ENCODE assay signal across 8 cellular contexts in the genomic region with DNA sequence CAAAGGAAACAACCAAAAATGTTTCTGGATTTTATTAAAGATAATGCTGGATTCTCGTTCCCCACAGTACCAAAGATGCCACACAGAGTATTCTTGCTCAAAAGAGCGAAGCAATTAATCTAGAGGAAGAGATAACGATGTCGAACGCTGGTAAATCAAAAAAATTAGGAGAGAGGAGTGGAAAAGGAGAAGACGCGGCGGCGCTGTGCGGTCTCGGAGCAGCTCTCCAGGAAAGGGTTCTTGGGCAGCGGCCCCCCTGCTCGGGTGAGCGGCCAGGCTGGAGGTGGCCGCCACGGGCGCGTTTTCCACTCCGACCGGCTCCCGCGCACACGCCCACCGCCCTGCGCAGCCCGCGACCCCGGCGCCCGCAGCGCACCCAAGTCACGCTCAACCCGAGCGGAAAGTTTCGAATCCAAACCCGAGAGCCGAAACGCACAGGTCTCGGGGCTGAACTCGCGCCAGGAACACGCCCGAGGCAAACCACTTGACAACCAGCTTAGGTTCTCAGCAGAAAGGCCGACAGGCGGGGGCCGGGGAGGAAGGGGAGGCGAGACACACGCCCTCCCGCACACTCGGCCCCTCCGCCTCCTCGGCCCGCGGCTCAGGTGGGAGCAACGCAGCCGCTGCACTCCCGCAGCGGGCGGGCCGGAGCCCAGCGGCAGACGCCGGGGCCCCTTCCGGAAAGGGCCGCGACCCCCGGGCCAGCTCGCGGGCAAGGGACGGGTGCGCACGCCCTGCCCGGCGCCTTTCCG. TPM values are rescaled to one million over a fixed set of nuclear protein-coding genes. Genes with fewer than 3 reads are reported as not detected.
A peak's percentile ranks its signal among the peaks of the same experiment; 100 is the strongest.
DNase-seq lines count a peak whose midpoint lies in the region; ATAC-seq, FAIRE-seq and TF ChIP-seq lines count a peak whose summit lies in the region.

No MANE protein-coding gene starts in this region.

- peak overlapping the region; percentile 84 for H2AFZ ChIP-seq in neuronal stem cell (ENCODE audit: low read length)

- H2BK15ac ChIP-seq in neuronal stem cell (ENCODE audit: low read length): no peak overlapping the region

- no peak for TF ChIP-seq POLR2A in testis (IDR thresholded peaks at IDR 0.05)

- H3K27me3 Mint-ChIP-seq in CD8-positive, alpha-beta T cell (ENCODE audit: low read depth): no peaks in the 10 kb centered on the region

- H2BK12ac ChIP-seq in neuronal stem cell (ENCODE audit: low read length): no peak overlapping the region

- no peak for TF ChIP-seq CTCF in CD8-positive, alpha-beta T cell (IDR thresholded peaks at IDR 0.05)
- no peak for TF ChIP-seq CTCF in testis (IDR thresholded peaks at IDR 0.05)

- H3K4ac ChIP-seq in neuronal stem cell (ENCODE audit: low read length): no peak overlapping the region

- H3K9me3 Mint-ChIP-seq in CD8-positive, alpha-beta T cell: no peaks in the 10 kb centered on the region

- H3K4me1 Mint-ChIP-seq in CD8-positive, alpha-beta T cell (ENCODE audit: low read depth): peaks cover 41% of the 10 kb centered on the region

- H3K4me1 ChIP-seq in CD8-positive, alpha-beta T cell (ENCODE audit: insufficient read depth, low read length): peaks cover 14% of the 10 kb centered on the region
- H3K4me1 ChIP-seq in neuronal stem cell (ENCODE audit: control insufficient read depth in 2 of 2, insufficient read depth in 1 of 2, low read depth in 1 of 2, low read length in 2 of 2): peaks cover 0 to 4% of the 10 kb centered on the region in 2 donors
- H3K4me1 ChIP-seq in testis: peaks cover 8% of the 10 kb centered on the region

- peak overlapping the region; percentile 56 for H2AK5ac ChIP-seq in neuronal stem cell (ENCODE audit: low read depth, low read length)

- H3K36me3 Mint-ChIP-seq in CD8-positive, alpha-beta T cell: peaks cover 10% of the 10 kb centered on the region

- no peaks in the 10 kb centered on the region for H3K36me3 ChIP-seq in CD8-positive, alpha-beta T cell (ENCODE audit: insufficient read depth, low read length)
- H3K36me3 ChIP-seq in neuronal stem cell (replicated peaks in 1 of 2; ENCODE audit: control insufficient read depth in 2 of 2, insufficient read depth in 2 of 2, low read length in 2 of 2) (peaks cover 3 to 6% of the 10 kb centered on the region in 2 donors), testis (ENCODE audit: low read depth, missing control alignments) (no peaks in the 10 kb centered on the region)

- H3K79me1 ChIP-seq in neuronal stem cell (ENCODE audit: low read depth, low read length): peaks cover 3% of the 10 kb centered on the region

- ATAC-seq in CD8-positive, alpha-beta T cell: peak; percentile 41
- peak; percentile 41 for ATAC-seq in GM19397 (IDR thresholded peaks at IDR 0.05; ENCODE audit: unreplicated experiment)
- ATAC-seq in HG03521 (IDR thresholded peaks at IDR 0.05; ENCODE audit: unreplicated experiment): peak; percentile 32

- no peak overlapping the region for H4K91ac ChIP-seq in neuronal stem cell (ENCODE audit: low read depth, low read length, poor library complexity)

- intact Hi-C loops in CD8-positive, alpha-beta T cell (cut with DNase I, micrococcal nuclease): loop anchor here (2.0 to 10.0 kb wide), 7 partner anchors 35 to 897 kb away; partner anchors contain the start of genes NAMPT (in 1 of the 2), PUS7 (in 1 of the 2) and RINT1 (in 1 of the 2)
- intact Hi-C loops in testis (cut with DNase I; ENCODE audit: low total_unique reads): no loop called here

- POLR2A ChIA-PET in CD8-positive, alpha-beta T cell (lab: Charles Lee): interaction anchor here (0.9 to 2.0 kb wide), 4 partner anchors 35 to 539 kb away, joined by 4 to 11 read pairs (median 4); no protein-coding TSS in a partner anchor

- H4K8ac ChIP-seq in neuronal stem cell (ENCODE audit: low read depth, low read length): no peak overlapping the region

- H3K4me3 ChIP-seq in CD8-positive, alpha-beta T cell (ENCODE audit: low read depth, low read length): peak overlapping the region; percentile 85
- peak overlapping the region; percentile 90 to 95 for H3K4me3 ChIP-seq in neuronal stem cell (ENCODE audit: low read length in 2 of 2)
- peak overlapping the region; percentile 91 to 97 for H3K4me3 ChIP-seq in testis

- no peaks in the 10 kb centered on the region for H3K9me3 ChIP-seq in CD8-positive, alpha-beta T cell (ENCODE audit: low read length)
- peaks cover 0 to 2% of the 10 kb centered on the region in 2 donors for H3K9me3 ChIP-seq in neuronal stem cell (replicated peaks in 1 of 2; ENCODE audit: control insufficient read depth in 2 of 2, insufficient read depth in 1 of 2, low read depth in 1 of 2, low read length in 2 of 2)
- H3K9me3 ChIP-seq in testis: no peaks in the 10 kb centered on the region

- H3K9ac ChIP-seq in neuronal stem cell (ENCODE audit: low read depth, low read length, poor library complexity): peak overlapping the region; percentile 92

- WGBS in neuronal stem cell (ENCODE audit: extremely low coverage in 2 of 2, insufficient read length in 2 of 2, insufficient replicate concordance in 1 of 2), 2 donors: no CpG with 5 or more reads among the region's 75 CpGs
- 0 to 1% methylated on average over 19 to 52 of the region's 75 CpGs for WGBS in testis, 2 donors

- H2BK5ac ChIP-seq in neuronal stem cell (ENCODE audit: low read length): no peak overlapping the region

- peak; percentile 1 to 71 (median 51) for DNase-seq in CD8-positive, alpha-beta T cell
- peak; percentile 48 for DNase-seq in RCC 7860 (ENCODE audit: low spot score)
- peak; percentile 51 for DNase-seq in activated gamma-delta T cell treated with Interleukin-2 at 50 U/mL for 16 hours
- peak; percentile 58 to 70 for DNase-seq in frontal cortex (ENCODE audit: low spot score in 2 of 2)
- peak; percentile 61 for DNase-seq in neuronal stem cell (ENCODE audit: low spot score)
- peak; percentile 81 for DNase-seq in testis

- H3K27ac ChIP-seq in CD8-positive, alpha-beta T cell (ENCODE audit: low read depth, low read length): no peak overlapping the region
- peak overlapping the region; percentile 75 for H3K27ac ChIP-seq in neuronal stem cell (replicated peaks; ENCODE audit: low read length)
- peak overlapping the region; percentile 84 to 91 for H3K27ac ChIP-seq in testis

- H3K27ac Mint-ChIP-seq in CD8-positive, alpha-beta T cell: peak overlapping the region; percentile 88

- CTCF ChIA-PET in CD8-positive, alpha-beta T cell (lab: Charles Lee): no interaction called here

- no peak for FAIRE-seq in RCC 7860 (lab: Jason Lieb, UNC)
- no peak for FAIRE-seq in frontal cortex (lab: Jason Lieb, UNC)

- no peaks in the 10 kb centered on the region for H3K27me3 ChIP-seq in CD8-positive, alpha-beta T cell (ENCODE audit: insufficient read depth, low read length)
- H3K27me3 ChIP-seq in neuronal stem cell (ENCODE audit: control insufficient read depth in 3 of 3, insufficient read depth in 3 of 3, low read depth in 1 of 3, low read length in 3 of 3) (peaks cover 0 to 6% (median 0%) of the 10 kb centered on the region in 3 experiments), testis (no peaks in the 10 kb centered on the region)

- peak overlapping the region; percentile 91 for H3K18ac ChIP-seq in neuronal stem cell (ENCODE audit: low read length)

- H2BK120ac ChIP-seq in neuronal stem cell (ENCODE audit: low read depth, low read length): no peak overlapping the region

- peak overlapping the region; percentile 89 for H3K23ac ChIP-seq in neuronal stem cell (ENCODE audit: low read depth, low read length, poor library complexity)

- H3K14ac ChIP-seq in neuronal stem cell (ENCODE audit: low read length): peak overlapping the region; percentile 47

- H3K4me2 ChIP-seq in neuronal stem cell (ENCODE audit: insufficient read depth, low read length, poor library complexity, severe bottlenecking): peak overlapping the region; percentile 64

- peak overlapping the region; percentile 93 for H3K4me3 Mint-ChIP-seq in CD8-positive, alpha-beta T cell

RNA-seq across cellular contexts. Expression of gene SRPK2, which starts 0.9 kb away (rescaled TPM):
- total RNA-seq in CD8-positive, alpha-beta T cell: 10 to 100 TPM; 29.2 to 29.7 TPM
- total RNA-seq in frontal cortex (249 TPM), testis (100 to 1,000 TPM; 181 to 293 TPM)
- polyA plus RNA-seq in neuronal stem cell (2013, experiment 1 of 2): 36.6 TPM
- 37.6 TPM for polyA plus RNA-seq in neuronal stem cell (2013, experiment 2 of 2)
- polyA plus RNA-seq in testis (ENCODE audit: insufficient read depth, low read depth, low replicate concordance): 226 TPM
